ENCODE assay signal across 1 cellular context in the genomic region with DNA sequence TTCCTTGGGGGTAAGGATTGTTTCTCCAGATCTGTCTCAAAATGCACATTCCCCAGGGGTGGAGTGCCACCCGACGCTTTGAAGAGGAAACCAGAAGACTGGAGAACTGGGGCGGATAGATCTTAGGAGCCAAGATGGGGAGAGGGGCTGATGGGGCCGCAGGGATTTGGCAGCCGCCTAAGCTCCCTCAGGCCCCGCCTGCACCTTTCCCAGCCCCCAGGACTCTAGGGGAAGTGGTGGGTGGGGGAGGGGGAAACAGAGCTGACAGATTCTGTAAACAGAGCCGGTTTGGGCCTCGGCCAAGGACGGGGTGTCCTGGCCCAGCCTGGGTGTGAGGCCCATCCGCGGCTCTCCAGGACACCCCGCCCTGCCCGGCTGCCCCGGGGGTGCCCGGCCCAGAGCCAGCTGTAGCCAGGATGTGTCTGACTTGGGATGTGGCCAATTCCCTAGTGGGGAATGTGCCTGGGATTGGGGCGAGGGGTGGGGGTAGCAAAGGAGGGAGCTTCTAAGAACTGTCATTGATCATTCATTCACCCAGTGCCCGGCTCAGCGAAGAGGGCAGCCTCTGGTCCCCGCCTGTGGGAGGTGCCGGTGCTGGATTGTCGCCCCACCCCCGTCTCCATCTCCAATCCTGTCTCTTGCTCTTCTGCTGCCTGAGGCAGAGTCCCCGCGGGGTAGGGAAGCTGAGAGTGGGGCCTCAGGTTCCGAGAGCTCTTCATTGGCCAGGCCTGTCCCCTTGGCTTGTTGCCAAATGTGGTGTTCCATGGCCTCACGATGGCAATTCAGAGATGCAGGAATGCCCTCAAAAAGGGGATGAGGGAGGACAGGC.
TF ChIP-seq lines count a peak whose summit lies in the region.

No MANE protein-coding gene starts in this region.

TF ChIP-seq in GM12878, 131 proteins besides CTCF, POLR2A, EP300 and RAD21 (continues in another document):
- TF ChIP-seq, protein P1, sequence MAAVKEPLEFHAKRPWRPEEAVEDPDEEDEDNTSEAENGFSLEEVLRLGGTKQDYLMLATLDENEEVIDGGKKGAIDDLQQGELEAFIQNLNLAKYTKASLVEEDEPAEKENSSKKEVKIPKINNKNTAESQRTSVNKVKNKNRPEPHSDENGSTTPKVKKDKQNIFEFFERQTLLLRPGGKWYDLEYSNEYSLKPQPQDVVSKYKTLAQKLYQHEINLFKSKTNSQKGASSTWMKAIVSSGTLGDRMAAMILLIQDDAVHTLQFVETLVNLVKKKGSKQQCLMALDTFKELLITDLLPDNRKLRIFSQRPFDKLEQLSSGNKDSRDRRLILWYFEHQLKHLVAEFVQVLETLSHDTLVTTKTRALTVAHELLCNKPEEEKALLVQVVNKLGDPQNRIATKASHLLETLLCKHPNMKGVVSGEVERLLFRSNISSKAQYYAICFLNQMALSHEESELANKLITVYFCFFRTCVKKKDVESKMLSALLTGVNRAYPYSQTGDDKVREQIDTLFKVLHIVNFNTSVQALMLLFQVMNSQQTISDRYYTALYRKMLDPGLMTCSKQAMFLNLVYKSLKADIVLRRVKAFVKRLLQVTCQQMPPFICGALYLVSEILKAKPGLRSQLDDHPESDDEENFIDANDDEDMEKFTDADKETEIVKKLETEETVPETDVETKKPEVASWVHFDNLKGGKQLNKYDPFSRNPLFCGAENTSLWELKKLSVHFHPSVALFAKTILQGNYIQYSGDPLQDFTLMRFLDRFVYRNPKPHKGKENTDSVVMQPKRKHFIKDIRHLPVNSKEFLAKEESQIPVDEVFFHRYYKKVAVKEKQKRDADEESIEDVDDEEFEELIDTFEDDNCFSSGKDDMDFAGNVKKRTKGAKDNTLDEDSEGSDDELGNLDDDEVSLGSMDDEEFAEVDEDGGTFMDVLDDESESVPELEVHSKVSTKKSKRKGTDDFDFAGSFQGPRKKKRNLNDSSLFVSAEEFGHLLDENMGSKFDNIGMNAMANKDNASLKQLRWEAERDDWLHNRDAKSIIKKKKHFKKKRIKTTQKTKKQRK (IDR thresholded peaks at IDR 0.05; ENCODE audit: low read depth, low read length) = no peak
- TF ChIP-seq MTA2 (IDR thresholded peaks at IDR 0.05; ENCODE audit: low read depth) (no peak), NBN (IDR thresholded peaks at IDR 0.05) (no peak), EED (IDR thresholded peaks at IDR 0.05; ENCODE audit: low read depth) (peak; percentile 33; the same call in 1 of the 2 replicates), PAX8 (IDR thresholded peaks at IDR 0.05) (no peak), SPI1 (IDR thresholded peaks at IDR 0.05; ENCODE audit: borderline replicate concordance, insufficient read depth, low read depth, low read length) (peak; percentile 29; the same call in 1 of the 2 replicates), YY1 (IDR thresholded peaks at IDR 0.05; ENCODE audit: low read depth, low read length) (no peak), SMAD1 (IDR thresholded peaks at IDR 0.05; ENCODE audit: low read depth, partially characterized antibody) (peak; percentile 25), MYC (IDR thresholded peaks at IDR 0.05; ENCODE audit: insufficient read depth, insufficient read length, insufficient replicate concordance, low read length, severe bottlenecking) (peak; percentile 31), RBBP5 (conservative IDR thresholded peaks at IDR 0.05) (no peak), TCF7 (IDR thresholded peaks at IDR 0.05; ENCODE audit: borderline replicate concordance) (no peak), IKZF2 (IDR thresholded peaks at IDR 0.05) (no peak), HDAC6 (IDR thresholded peaks at IDR 0.05; ENCODE audit: unreplicated experiment) (no peak), SRF (IDR thresholded peaks at IDR 0.05; ENCODE audit: low read depth in 2 of 2, low read length in 2 of 2) (no peak), FOXK2 (IDR thresholded peaks at IDR 0.05) (no peak), MTA3 (IDR thresholded peaks at IDR 0.05; ENCODE audit: borderline replicate concordance, low read length) (no peak), SMAD5 (IDR thresholded peaks at IDR 0.05; ENCODE audit: low read depth) (no peak), ETV6 (conservative IDR thresholded peaks at IDR 0.05 in 1 of 2, IDR thresholded peaks at IDR 0.05 in 1 of 2; ENCODE audit: borderline replicate concordance in 1 of 2, low read depth in 1 of 2) (no peak), EGR1 (IDR thresholded peaks at IDR 0.05; ENCODE audit: borderline replicate concordance in 1 of 2, low read depth in 2 of 2, low read length in 2 of 2) (no peak), HCFC1 (IDR thresholded peaks at IDR 0.05; ENCODE audit: low read length) (no peak), ESRRA (IDR thresholded peaks at IDR 0.05; ENCODE audit: low read length) (no peak), SMARCA5 (IDR thresholded peaks at IDR 0.05) (no peak), LARP7 (IDR thresholded peaks at IDR 0.05) (0 out of 2 replicates have a peak, but pooled peaks have one; percentile 45), ZZZ3 (IDR thresholded peaks at IDR 0.05; ENCODE audit: control insufficient read depth, insufficient read length, low read depth) (no peak), ATF7 (IDR thresholded peaks at IDR 0.05; ENCODE audit: low read depth) (no peak), CHD4 (IDR thresholded peaks at IDR 0.05) (no peak), ZNF622 (IDR thresholded peaks at IDR 0.05) (no peak), TCF12 (IDR thresholded peaks at IDR 0.05; ENCODE audit: low read depth, low read length) (no peak), IKZF1 (conservative IDR thresholded peaks at IDR 0.05) (0 out of 2 replicates have a peak, but pooled peaks have one; percentile 4)
- TF ChIP-seq, protein P2, sequence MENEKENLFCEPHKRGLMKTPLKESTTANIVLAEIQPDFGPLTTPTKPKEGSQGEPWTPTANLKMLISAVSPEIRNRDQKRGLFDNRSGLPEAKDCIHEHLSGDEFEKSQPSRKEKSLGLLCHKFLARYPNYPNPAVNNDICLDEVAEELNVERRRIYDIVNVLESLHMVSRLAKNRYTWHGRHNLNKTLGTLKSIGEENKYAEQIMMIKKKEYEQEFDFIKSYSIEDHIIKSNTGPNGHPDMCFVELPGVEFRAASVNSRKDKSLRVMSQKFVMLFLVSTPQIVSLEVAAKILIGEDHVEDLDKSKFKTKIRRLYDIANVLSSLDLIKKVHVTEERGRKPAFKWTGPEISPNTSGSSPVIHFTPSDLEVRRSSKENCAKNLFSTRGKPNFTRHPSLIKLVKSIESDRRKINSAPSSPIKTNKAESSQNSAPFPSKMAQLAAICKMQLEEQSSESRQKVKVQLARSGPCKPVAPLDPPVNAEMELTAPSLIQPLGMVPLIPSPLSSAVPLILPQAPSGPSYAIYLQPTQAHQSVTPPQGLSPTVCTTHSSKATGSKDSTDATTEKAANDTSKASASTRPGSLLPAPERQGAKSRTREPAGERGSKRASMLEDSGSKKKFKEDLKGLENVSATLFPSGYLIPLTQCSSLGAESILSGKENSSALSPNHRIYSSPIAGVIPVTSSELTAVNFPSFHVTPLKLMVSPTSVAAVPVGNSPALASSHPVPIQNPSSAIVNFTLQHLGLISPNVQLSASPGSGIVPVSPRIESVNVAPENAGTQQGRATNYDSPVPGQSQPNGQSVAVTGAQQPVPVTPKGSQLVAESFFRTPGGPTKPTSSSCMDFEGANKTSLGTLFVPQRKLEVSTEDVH (IDR thresholded peaks at IDR 0.05; ENCODE audit: low read depth, partially characterized antibody) = no peak
- TF ChIP-seq, protein P3, sequence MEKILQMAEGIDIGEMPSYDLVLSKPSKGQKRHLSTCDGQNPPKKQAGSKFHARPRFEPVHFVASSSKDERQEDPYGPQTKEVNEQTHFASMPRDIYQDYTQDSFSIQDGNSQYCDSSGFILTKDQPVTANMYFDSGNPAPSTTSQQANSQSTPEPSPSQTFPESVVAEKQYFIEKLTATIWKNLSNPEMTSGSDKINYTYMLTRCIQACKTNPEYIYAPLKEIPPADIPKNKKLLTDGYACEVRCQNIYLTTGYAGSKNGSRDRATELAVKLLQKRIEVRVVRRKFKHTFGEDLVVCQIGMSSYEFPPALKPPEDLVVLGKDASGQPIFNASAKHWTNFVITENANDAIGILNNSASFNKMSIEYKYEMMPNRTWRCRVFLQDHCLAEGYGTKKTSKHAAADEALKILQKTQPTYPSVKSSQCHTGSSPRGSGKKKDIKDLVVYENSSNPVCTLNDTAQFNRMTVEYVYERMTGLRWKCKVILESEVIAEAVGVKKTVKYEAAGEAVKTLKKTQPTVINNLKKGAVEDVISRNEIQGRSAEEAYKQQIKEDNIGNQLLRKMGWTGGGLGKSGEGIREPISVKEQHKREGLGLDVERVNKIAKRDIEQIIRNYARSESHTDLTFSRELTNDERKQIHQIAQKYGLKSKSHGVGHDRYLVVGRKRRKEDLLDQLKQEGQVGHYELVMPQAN (conservative IDR thresholded peaks at IDR 0.05) = no peak
- TF ChIP-seq, protein P4, sequence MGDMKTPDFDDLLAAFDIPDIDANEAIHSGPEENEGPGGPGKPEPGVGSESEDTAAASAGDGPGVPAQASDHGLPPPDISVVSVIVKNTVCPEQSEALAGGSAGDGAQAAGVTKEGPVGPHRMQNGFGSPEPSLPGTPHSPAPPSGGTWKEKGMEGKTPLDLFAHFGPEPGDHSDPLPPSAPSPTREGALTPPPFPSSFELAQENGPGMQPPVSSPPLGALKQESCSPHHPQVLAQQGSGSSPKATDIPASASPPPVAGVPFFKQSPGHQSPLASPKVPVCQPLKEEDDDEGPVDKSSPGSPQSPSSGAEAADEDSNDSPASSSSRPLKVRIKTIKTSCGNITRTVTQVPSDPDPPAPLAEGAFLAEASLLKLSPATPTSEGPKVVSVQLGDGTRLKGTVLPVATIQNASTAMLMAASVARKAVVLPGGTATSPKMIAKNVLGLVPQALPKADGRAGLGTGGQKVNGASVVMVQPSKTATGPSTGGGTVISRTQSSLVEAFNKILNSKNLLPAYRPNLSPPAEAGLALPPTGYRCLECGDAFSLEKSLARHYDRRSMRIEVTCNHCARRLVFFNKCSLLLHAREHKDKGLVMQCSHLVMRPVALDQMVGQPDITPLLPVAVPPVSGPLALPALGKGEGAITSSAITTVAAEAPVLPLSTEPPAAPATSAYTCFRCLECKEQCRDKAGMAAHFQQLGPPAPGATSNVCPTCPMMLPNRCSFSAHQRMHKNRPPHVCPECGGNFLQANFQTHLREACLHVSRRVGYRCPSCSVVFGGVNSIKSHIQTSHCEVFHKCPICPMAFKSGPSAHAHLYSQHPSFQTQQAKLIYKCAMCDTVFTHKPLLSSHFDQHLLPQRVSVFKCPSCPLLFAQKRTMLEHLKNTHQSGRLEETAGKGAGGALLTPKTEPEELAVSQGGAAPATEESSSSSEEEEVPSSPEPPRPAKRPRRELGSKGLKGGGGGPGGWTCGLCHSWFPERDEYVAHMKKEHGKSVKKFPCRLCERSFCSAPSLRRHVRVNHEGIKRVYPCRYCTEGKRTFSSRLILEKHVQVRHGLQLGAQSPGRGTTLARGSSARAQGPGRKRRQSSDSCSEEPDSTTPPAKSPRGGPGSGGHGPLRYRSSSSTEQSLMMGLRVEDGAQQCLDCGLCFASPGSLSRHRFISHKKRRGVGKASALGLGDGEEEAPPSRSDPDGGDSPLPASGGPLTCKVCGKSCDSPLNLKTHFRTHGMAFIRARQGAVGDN (IDR thresholded peaks at IDR 0.05) = no peak
- TF ChIP-seq, protein P5, sequence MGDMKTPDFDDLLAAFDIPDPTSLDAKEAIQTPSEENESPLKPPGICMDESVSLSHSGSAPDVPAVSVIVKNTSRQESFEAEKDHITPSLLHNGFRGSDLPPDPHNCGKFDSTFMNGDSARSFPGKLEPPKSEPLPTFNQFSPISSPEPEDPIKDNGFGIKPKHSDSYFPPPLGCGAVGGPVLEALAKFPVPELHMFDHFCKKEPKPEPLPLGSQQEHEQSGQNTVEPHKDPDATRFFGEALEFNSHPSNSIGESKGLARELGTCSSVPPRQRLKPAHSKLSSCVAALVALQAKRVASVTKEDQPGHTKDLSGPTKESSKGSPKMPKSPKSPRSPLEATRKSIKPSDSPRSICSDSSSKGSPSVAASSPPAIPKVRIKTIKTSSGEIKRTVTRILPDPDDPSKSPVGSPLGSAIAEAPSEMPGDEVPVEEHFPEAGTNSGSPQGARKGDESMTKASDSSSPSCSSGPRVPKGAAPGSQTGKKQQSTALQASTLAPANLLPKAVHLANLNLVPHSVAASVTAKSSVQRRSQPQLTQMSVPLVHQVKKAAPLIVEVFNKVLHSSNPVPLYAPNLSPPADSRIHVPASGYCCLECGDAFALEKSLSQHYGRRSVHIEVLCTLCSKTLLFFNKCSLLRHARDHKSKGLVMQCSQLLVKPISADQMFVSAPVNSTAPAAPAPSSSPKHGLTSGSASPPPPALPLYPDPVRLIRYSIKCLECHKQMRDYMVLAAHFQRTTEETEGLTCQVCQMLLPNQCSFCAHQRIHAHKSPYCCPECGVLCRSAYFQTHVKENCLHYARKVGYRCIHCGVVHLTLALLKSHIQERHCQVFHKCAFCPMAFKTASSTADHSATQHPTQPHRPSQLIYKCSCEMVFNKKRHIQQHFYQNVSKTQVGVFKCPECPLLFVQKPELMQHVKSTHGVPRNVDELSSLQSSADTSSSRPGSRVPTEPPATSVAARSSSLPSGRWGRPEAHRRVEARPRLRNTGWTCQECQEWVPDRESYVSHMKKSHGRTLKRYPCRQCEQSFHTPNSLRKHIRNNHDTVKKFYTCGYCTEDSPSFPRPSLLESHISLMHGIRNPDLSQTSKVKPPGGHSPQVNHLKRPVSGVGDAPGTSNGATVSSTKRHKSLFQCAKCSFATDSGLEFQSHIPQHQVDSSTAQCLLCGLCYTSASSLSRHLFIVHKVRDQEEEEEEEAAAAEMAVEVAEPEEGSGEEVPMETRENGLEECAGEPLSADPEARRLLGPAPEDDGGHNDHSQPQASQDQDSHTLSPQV (IDR thresholded peaks at IDR 0.05) = no peak
- TF ChIP-seq, protein P6, sequence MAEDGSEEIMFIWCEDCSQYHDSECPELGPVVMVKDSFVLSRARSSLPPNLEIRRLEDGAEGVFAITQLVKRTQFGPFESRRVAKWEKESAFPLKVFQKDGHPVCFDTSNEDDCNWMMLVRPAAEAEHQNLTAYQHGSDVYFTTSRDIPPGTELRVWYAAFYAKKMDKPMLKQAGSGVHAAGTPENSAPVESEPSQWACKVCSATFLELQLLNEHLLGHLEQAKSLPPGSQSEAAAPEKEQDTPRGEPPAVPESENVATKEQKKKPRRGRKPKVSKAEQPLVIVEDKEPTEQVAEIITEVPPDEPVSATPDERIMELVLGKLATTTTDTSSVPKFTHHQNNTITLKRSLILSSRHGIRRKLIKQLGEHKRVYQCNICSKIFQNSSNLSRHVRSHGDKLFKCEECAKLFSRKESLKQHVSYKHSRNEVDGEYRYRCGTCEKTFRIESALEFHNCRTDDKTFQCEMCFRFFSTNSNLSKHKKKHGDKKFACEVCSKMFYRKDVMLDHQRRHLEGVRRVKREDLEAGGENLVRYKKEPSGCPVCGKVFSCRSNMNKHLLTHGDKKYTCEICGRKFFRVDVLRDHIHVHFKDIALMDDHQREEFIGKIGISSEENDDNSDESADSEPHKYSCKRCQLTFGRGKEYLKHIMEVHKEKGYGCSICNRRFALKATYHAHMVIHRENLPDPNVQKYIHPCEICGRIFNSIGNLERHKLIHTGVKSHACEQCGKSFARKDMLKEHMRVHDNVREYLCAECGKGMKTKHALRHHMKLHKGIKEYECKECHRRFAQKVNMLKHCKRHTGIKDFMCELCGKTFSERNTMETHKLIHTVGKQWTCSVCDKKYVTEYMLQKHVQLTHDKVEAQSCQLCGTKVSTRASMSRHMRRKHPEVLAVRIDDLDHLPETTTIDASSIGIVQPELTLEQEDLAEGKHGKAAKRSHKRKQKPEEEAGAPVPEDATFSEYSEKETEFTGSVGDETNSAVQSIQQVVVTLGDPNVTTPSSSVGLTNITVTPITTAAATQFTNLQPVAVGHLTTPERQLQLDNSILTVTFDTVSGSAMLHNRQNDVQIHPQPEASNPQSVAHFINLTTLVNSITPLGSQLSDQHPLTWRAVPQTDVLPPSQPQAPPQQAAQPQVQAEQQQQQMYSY (CRISPR knock-in tag; IDR thresholded peaks at IDR 0.05) = no peak
